Comparison of ENCODE assay signal across 8 cellular contexts in the genomic region with DNA sequence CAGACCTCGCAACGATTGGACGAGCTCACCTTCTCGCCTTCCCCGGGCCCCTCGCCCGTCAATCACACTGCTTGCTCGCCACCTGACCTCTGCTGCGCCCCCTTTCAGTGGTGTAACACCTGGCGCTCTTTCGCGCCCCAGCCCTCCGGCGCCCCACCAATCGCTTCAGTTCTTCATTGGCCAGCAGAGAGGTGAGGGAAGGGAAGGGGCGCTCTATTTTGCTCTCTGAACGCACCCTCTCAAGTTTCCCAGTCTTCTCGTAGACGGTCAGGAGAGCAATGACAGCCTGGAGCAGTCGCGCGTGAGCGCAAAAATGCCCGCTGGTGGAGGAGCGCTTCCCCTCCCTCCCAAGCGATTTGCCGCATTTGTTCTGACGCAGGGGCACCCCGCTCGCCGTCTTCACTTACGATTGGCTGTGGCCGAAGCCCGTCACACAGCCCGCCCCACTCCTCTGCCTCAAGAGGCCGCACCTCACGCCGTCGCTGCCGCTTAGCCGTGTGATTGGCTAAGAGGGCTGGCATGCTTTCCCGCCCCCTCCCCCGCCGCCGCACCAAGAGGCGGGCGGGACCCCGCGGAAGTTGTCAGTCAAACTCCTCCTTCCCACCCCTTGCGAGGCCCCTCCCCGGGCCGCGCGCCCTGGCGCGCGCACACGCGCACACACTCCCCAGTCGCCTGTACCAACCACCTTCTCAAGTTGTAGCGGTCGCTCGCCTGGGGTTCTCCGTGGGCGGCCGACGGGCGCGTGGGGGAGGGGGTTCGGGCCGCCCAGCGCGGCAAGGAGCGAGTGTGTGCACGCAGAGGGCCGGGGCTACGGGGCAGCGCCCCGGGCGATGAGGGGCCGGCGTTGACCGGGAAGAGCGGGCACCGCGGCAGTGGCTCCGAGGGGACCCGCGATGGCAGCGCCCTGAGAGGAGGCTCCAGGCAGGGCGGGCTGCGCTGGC. TPM values are rescaled to one million over a fixed set of nuclear protein-coding genes. Genes with fewer than 3 reads are reported as not detected.
DNase-seq lines count a peak whose midpoint lies in the region; ATAC-seq and TF ChIP-seq lines count a peak whose summit lies in the region.

Gene PPP2R5A, plus strand, starts transcription at position 667 of the 941 bp plus-strand sequence. CDS start 701 bp downstream, outside the sequence.

- H3K27ac ChIP-seq in colonic mucosa (peak within 1 kb of the TSS; percentile 99), layer of hippocampus (ENCODE audit: low read depth, low read length) (peak within 1 kb of the TSS; percentile 95)

- DNase-seq in BE2C = peak; percentile 99
- peak; percentile 88 for DNase-seq in GM19238 (ENCODE audit: insufficient read length, low spot score)
- DNase-seq in NCI-H524 treated with DMSO at 0.1 percent for 48 hours (lab: John Stamatoyannopoulos, UW) = peak; percentile 96
- peak; percentile 99 for DNase-seq in activated CD4-positive, alpha-beta T cell treated with anti-CD3 and anti-CD28 coated beads for 48 hours
- peak; percentile 99 for DNase-seq in colonic mucosa
- DNase-seq in stimulated activated CD4-positive, alpha-beta T cell treated with anti-CD3 and anti-CD28 coated beads, Interleukin-1b, Interleukin-23, amount 100 ng/mL, for 48 hours = peak; percentile 99

- peak within 1 kb of the TSS; percentile 90 for H3K4me3 ChIP-seq in BE2C (ENCODE audit: low read depth, low read length)
- peak within 1 kb of the TSS; percentile 85 for H3K4me3 ChIP-seq in colonic mucosa

- peak; percentile 88 for ATAC-seq in HG03457 (IDR thresholded peaks at IDR 0.05; ENCODE audit: unreplicated experiment)

- H3K27me3 ChIP-seq in BE2C (no peaks in the 10 kb centered on the region), colonic mucosa (no peaks in the 10 kb centered on the region), layer of hippocampus (ENCODE audit: control insufficient read depth, insufficient read depth, low read length) (no peaks in the 10 kb centered on the region)

- H3K4me1 ChIP-seq in BE2C (peaks cover 4% of the 10 kb centered on the region; the same call in 1 of the 2 replicates), colonic mucosa (peaks cover 20% of the 10 kb centered on the region)

- peak within 1 kb of the TSS; percentile 98 to 99 for H3K9ac ChIP-seq in colonic mucosa (ENCODE audit: low read depth in 2 of 2, low read length in 2 of 2)

- no peaks in the 10 kb centered on the region for H3K36me3 ChIP-seq in BE2C
- H3K36me3 ChIP-seq in colonic mucosa = no peaks in the 10 kb centered on the region

- no peaks in the 10 kb centered on the region for H3K9me3 ChIP-seq in BE2C
- no peaks in the 10 kb centered on the region for H3K9me3 ChIP-seq in colonic mucosa

- TF ChIP-seq CTCF in BE2C (IDR thresholded peaks at IDR 0.05; ENCODE audit: low read depth, low read length) (peak; percentile 34), colonic mucosa (IDR thresholded peaks at IDR 0.05) (no peak)

- intact Hi-C loops in colonic mucosa (cut with DNase I) = loop anchor here (5.0 kb wide), 1 partner anchor 53 kb away; no protein-coding TSS in a partner anchor

RNA-seq across cellular contexts. Expression of gene PPP2R5A, which starts in this region (rescaled TPM):
- polyA plus RNA-seq in BE2C (2012; ENCODE audit: insufficient read depth, insufficient read length, low read depth) = 12.1 TPM
- total RNA-seq in colonic mucosa = 10 to 100 TPM; 62.4 to 78.2 TPM

Comparison
In these comparisons a context has a peak if more than half of its experiments do, and no peak if none do; other contexts are left out.
1. Peak in every context shown above with its lines: DNase-seq, ATAC-seq, H3K4me3 ChIP-seq and H3K27ac ChIP-seq.